In genomic region chr5:16418471-16418922, GRCh38 we compare ENCODE assay signal across 25 cellular contexts. TPM values are rescaled to one million over a fixed set of nuclear protein-coding genes. Genes with fewer than 3 reads are reported as not detected.
DNase-seq lines count a peak whose midpoint lies in the region; ATAC-seq and TF ChIP-seq lines count a peak whose summit lies in the region.
"Had no signal": no experiment of that assay in that cellular context is flagged by ENCODE, and none has a peak within 500 bp of the region (broad histone marks: within the 10 kb centered on the region; RNA-seq: fewer than 3 reads in every experiment).

No MANE protein-coding gene starts in this region.

- no peak overlapping the region for H3K4me3 ChIP-seq in right cardiac atrium (ENCODE audit: low read length)
- no peak overlapping the region for H3K4me3 ChIP-seq in brain microvascular endothelial cell (ENCODE audit: low read depth, low read length)
- no peak overlapping the region for H3K4me3 ChIP-seq in tibial nerve
- H3K4me3 ChIP-seq: BLaER1 treated with 17β-estradiol and CSF1 and Interleukin-3, amounts not matched to agents 10 nM and 100 nM; breast epithelium; hepatocyte; PC-9; SK-N-MC; smooth muscle cell had no signal

- in situ Hi-C loops in brain microvascular endothelial cell (cut with HindIII; ENCODE audit: low pct_ligation_motif_present, low sequenced_read_pairs), result no loop called here

- H3K27me3 Mint-ChIP-seq in WTC11 (ENCODE audit: low read depth), result no peaks in the 10 kb centered on the region
- H3K27me3 Mint-ChIP-seq: activated CD8-positive, alpha-beta memory T cell treated with anti-CD3 and anti-CD28 coated beads, Interleukin-2, amount 10 ng/mL, durations not matched to agents 7 days and 5 days; activated naive CD8-positive, alpha-beta T cell treated with anti-CD3 and anti-CD28 coated beads, Interleukin-2, amount 10 ng/mL, durations not matched to agents 7 days and 5 days had no signal

- H3K27ac ChIP-seq in right cardiac atrium (ENCODE audit: low read length) (peak overlapping the region; percentile 85), brain microvascular endothelial cell (no peak overlapping the region), tibial nerve (no peak overlapping the region)
- H3K27ac ChIP-seq: BLaER1 treated with 17β-estradiol and CSF1 and Interleukin-3, amounts not matched to agents 10 nM and 100 nM; breast epithelium; hepatocyte; PC-9; SK-N-MC had no signal

- H3K9me3 ChIP-seq in right cardiac atrium (ENCODE audit: control insufficient read depth, low read length) (no peaks in the 10 kb centered on the region), tibial nerve (no peaks in the 10 kb centered on the region)
- H3K9me3 ChIP-seq: BLaER1 treated with 17β-estradiol and CSF1 and Interleukin-3, amounts not matched to agents 10 nM and 100 nM; breast epithelium had no signal

- H3K36me3 ChIP-seq in brain microvascular endothelial cell (replicated peaks), result no peaks in the 10 kb centered on the region
- H3K36me3 ChIP-seq in tibial nerve, result no peaks in the 10 kb centered on the region
- H3K36me3 ChIP-seq: BLaER1 treated with 17β-estradiol and CSF1 and Interleukin-3, amounts not matched to agents 10 nM and 100 nM; breast epithelium had no signal

- H3K27me3 ChIP-seq in right cardiac atrium (ENCODE audit: control insufficient read depth, insufficient read depth), result no peaks in the 10 kb centered on the region
- H3K27me3 ChIP-seq in brain microvascular endothelial cell (replicated peaks), result no peaks in the 10 kb centered on the region
- no peaks in the 10 kb centered on the region for H3K27me3 ChIP-seq in tibial nerve
- H3K27me3 ChIP-seq: BLaER1 treated with 17β-estradiol and CSF1 and Interleukin-3, amounts not matched to agents 10 nM and 100 nM; hepatocyte had no signal

- no peak for ATAC-seq in WTC11
- peak; percentile 94 to 96 for ATAC-seq in right cardiac atrium
- no peak for ATAC-seq in HG02610 (IDR thresholded peaks at IDR 0.05; ENCODE audit: unreplicated experiment)
- ATAC-seq in HG03460 (IDR thresholded peaks at IDR 0.05; ENCODE audit: unreplicated experiment), result no peak
- ATAC-seq: activated CD8-positive, alpha-beta memory T cell treated with anti-CD3 and anti-CD28 coated beads, Interleukin-2, amount 10 ng/mL, durations not matched to agents 7 days and 5 days; activated T-helper 17 cell treated with anti-CD3 and anti-CD28 coated beads, Interleukin-2, amount 50 U/mL, for 72 hours; natural killer cell treated with Interleukin-12 subunit alpha and Interleukin-12 subunit beta and Interleukin-15 and Interleukin-18, amount 100 ng/mL, for 72 hours had no signal

- H3K4me1 ChIP-seq in right cardiac atrium (ENCODE audit: control insufficient read depth, insufficient read depth, low read length) (peaks cover 3% of the 10 kb centered on the region), tibial nerve (no peaks in the 10 kb centered on the region)
- H3K4me1 ChIP-seq: BLaER1 treated with 17β-estradiol and CSF1 and Interleukin-3, amounts not matched to agents 10 nM and 100 nM; breast epithelium had no signal

- H3K4me1 Mint-ChIP-seq in WTC11, result peaks cover 50% of the 10 kb centered on the region
- H3K4me1 Mint-ChIP-seq: activated CD8-positive, alpha-beta memory T cell treated with anti-CD3 and anti-CD28 coated beads, Interleukin-2, amount 10 ng/mL, durations not matched to agents 7 days and 5 days; activated naive CD8-positive, alpha-beta T cell treated with anti-CD3 and anti-CD28 coated beads, Interleukin-2, amount 10 ng/mL, durations not matched to agents 7 days and 5 days; activated T-helper 17 cell treated with anti-CD3 and anti-CD28 coated beads, Interleukin-2, amount 50 U/mL, for 72 hours had no signal

- CTCF ChIA-PET in WTC11 (lab: Charles Lee), result interaction anchor here (1.4 to 1.6 kb wide), 2 partner anchors 10 to 11 kb away, joined by 3 to 4 read pairs; no protein-coding TSS in a partner anchor

- no peak overlapping the region for H3K4me3 Mint-ChIP-seq in WTC11
- H3K4me3 Mint-ChIP-seq: activated CD8-positive, alpha-beta memory T cell treated with anti-CD3 and anti-CD28 coated beads, Interleukin-2, amount 10 ng/mL, durations not matched to agents 7 days and 5 days; activated naive CD8-positive, alpha-beta T cell treated with anti-CD3 and anti-CD28 coated beads, Interleukin-2, amount 10 ng/mL, durations not matched to agents 7 days and 5 days; activated T-helper 17 cell treated with anti-CD3 and anti-CD28 coated beads, Interleukin-2, amount 50 U/mL, for 72 hours; natural killer cell treated with Interleukin-12 subunit alpha and Interleukin-12 subunit beta and Interleukin-15 and Interleukin-18, amount 100 ng/mL, for 72 hours had no signal

- intact Hi-C loops in right cardiac atrium (cut with DNase I), result no loop called here

- H3K9me3 Mint-ChIP-seq in WTC11, result no peaks in the 10 kb centered on the region
- H3K9me3 Mint-ChIP-seq: activated naive CD8-positive, alpha-beta T cell treated with anti-CD3 and anti-CD28 coated beads, Interleukin-2, amount 10 ng/mL, durations not matched to agents 7 days and 5 days; activated T-helper 17 cell treated with anti-CD3 and anti-CD28 coated beads, Interleukin-2, amount 50 U/mL, for 72 hours had no signal

- DNase-seq in COLO668 (lab: John Stamatoyannopoulos, UW; ENCODE audit: unreplicated experiment) (peak; percentile 34), NCI-H524 (lab: John Stamatoyannopoulos, UW) (peak; percentile 96 to 99), WTC11 (ENCODE audit: low spot score) (no peak), right cardiac atrium (peak in 2 of 3 donors; percentile 19 to 61), brain microvascular endothelial cell (no peak), tibial nerve (ENCODE audit: low spot score in 2 of 2) (no peak)
- DNase-seq: activated CD4-positive, alpha-beta T cell treated with anti-CD3 and anti-CD28 coated beads for 1 hour; activated CD8-positive, alpha-beta memory T cell treated with anti-CD3 and anti-CD28 coated beads, Interleukin-2, amount 10 ng/mL, durations not matched to agents 7 days and 5 days; activated naive CD8-positive, alpha-beta T cell treated with anti-CD3 and anti-CD28 coated beads, Interleukin-2, amount 10 ng/mL, durations not matched to agents 7 days and 5 days; HCEC 1CT; NCI-H1694 treated with DMSO at 0.1 percent for 48 hours; NCI-H446 treated with DMSO at 0.1 percent for 48 hours; PC-9; stimulated activated CD4-positive, alpha-beta T cell treated with anti-CD3 and anti-CD28 coated beads, Interleukin-4, amount 100 ng/mL, for 24 hours; T-helper 9 cell had no signal

- peaks cover 16% of the 10 kb centered on the region for H3K36me3 Mint-ChIP-seq in WTC11
- H3K36me3 Mint-ChIP-seq: activated CD8-positive, alpha-beta memory T cell treated with anti-CD3 and anti-CD28 coated beads, Interleukin-2, amount 10 ng/mL, durations not matched to agents 7 days and 5 days; activated naive CD8-positive, alpha-beta T cell treated with anti-CD3 and anti-CD28 coated beads, Interleukin-2, amount 10 ng/mL, durations not matched to agents 7 days and 5 days; natural killer cell treated with Interleukin-12 subunit alpha and Interleukin-12 subunit beta and Interleukin-15 and Interleukin-18, amount 100 ng/mL, for 72 hours had no signal

- no peak for TF ChIP-seq POLR2A in tibial nerve (IDR thresholded peaks at IDR 0.05)

- WGBS in right cardiac atrium, result 20% methylated on average over 4 of the region's 4 CpGs
- 59 to 67% methylated on average over 4 of the region's 4 CpGs for WGBS in tibial nerve, 2 donors

- POLR2A ChIA-PET in WTC11 (lab: Charles Lee), result no interaction called here

- no peak for TF ChIP-seq EP300 in tibial nerve (IDR thresholded peaks at IDR 0.05)

- H3K27ac Mint-ChIP-seq in WTC11, result 0 out of 2 replicates have a peak overlapping the region, but pooled peaks have one; percentile 20
- H3K27ac Mint-ChIP-seq: activated CD8-positive, alpha-beta memory T cell treated with anti-CD3 and anti-CD28 coated beads, Interleukin-2, amount 10 ng/mL, durations not matched to agents 7 days and 5 days; activated naive CD8-positive, alpha-beta T cell treated with anti-CD3 and anti-CD28 coated beads, Interleukin-2, amount 10 ng/mL, durations not matched to agents 7 days and 5 days; activated T-helper 17 cell treated with anti-CD3 and anti-CD28 coated beads, Interleukin-2, amount 50 U/mL, for 72 hours; natural killer cell treated with Interleukin-12 subunit alpha and Interleukin-12 subunit beta and Interleukin-15 and Interleukin-18, amount 100 ng/mL, for 72 hours; progenitor cell of endocrine pancreas had no signal

- no peak for TF ChIP-seq CTCF in WTC11 (IDR thresholded peaks at IDR 0.05)
- TF ChIP-seq CTCF in brain microvascular endothelial cell (IDR thresholded peaks at IDR 0.05; ENCODE audit: low read depth, low read length, missing control alignments), result no peak
- no peak for TF ChIP-seq CTCF in tibial nerve (IDR thresholded peaks at IDR 0.05)

TF ChIP-seq in WTC11, 78 proteins besides CTCF, POLR2A, EP300 and RAD21 (continues in another document):
- TF ChIP-seq E2F4 (CRISPR knock-in tag; IDR thresholded peaks at IDR 0.05; ENCODE audit: borderline replicate concordance, low read depth) (no peak), PREB (CRISPR knock-in tag; IDR thresholded peaks at IDR 0.05; ENCODE audit: borderline replicate concordance) (no peak), ZNF219 (CRISPR knock-in tag; IDR thresholded peaks at IDR 0.05; ENCODE audit: borderline replicate concordance) (no peak)

RNA-seq across cellular contexts. Expression of gene ZNF622, which starts 47.1 kb away (rescaled TPM):
- 29.2 to 37.9 TPM (median 29.3 TPM) in 3 replicates for total RNA-seq in WTC11 (2021)
- total RNA-seq in right cardiac atrium, result 10 to 100 TPM; 35.9 to 51.0 (median 40.2) TPM
- polyA plus RNA-seq in right cardiac atrium, result 44.6 TPM
- 10 to 100 TPM; 16.6 to 26.4 (median 23.8) TPM for total RNA-seq in tibial nerve

Comparison
In these comparisons a context has a peak if more than half of its experiments do, and no peak if none do; other contexts are left out.
1. DNase-seq: peak in COLO668 (single experiment), NCI-H524 (2 of 2) and right cardiac atrium (2 of 3); none in WTC11 (single experiment), brain microvascular endothelial cell (single experiment) and tibial nerve (0 of 2).
2. ATAC-seq: peak in right cardiac atrium (2 of 2); none in WTC11 (single experiment), HG02610 (single experiment) and HG03460 (single experiment).